In genomic region chr7:31134246-31135188, GRCh38 we compare ENCODE assay signal across 8 cellular contexts.
DNase-seq lines count a peak whose midpoint lies in the region; ATAC-seq and TF ChIP-seq lines count a peak whose summit lies in the region.

No MANE protein-coding gene starts in this region.

- no peak overlapping the region for H3K9ac ChIP-seq in GM23248

- no peak overlapping the region for H3K4me3 ChIP-seq in GM23248
- no peak overlapping the region for H3K4me3 ChIP-seq in psoas muscle

- H3K27me3 ChIP-seq in GM23248 (replicated peaks; ENCODE audit: insufficient read depth) (peaks cover 7% of the 10 kb centered on the region), psoas muscle (ENCODE audit: insufficient read depth in 3 of 3, low read length in 2 of 3) (no peaks in the 10 kb centered on the region)

- H3K27ac ChIP-seq in GM23248, result no peak overlapping the region
- no peak overlapping the region for H3K27ac ChIP-seq in psoas muscle

- H3K4me2 ChIP-seq in GM23248 (ENCODE audit: unreplicated experiment), result no peak overlapping the region

- DNase-seq in GF-D8 (lab: John Stamatoyannopoulos, UW) (peak; percentile 19), GM23248 (peak; percentile 81), Kasumi-1 (lab: John Stamatoyannopoulos, UW) (peak; percentile 79 to 94), RKO (ENCODE audit: low spot score) (peak; percentile 80), left cardiac atrium (peak; percentile 77), psoas muscle (peak; percentile 53 to 71)
- DNase-seq in activated naive CD4-positive, alpha-beta T cell treated with anti-CD3 and anti-CD28 coated beads, Interleukin-2, amount 50 U/mL, for 16 hours, result peak; percentile 37

- no peaks in the 10 kb centered on the region for H3K36me3 ChIP-seq in GM23248 (ENCODE audit: low read depth)
- H3K36me3 ChIP-seq in psoas muscle (ENCODE audit: insufficient read depth in 1 of 2, low read depth in 1 of 2), result no peaks in the 10 kb centered on the region

- H3F3A ChIP-seq in GM23248 (ENCODE audit: insufficient read depth), result no peaks in the 10 kb centered on the region

- peak; percentile 95 to 98 for ATAC-seq in left cardiac atrium
- peak; percentile 49 to 89 (median 76) for ATAC-seq in psoas muscle
- ATAC-seq in HG03025 (IDR thresholded peaks at IDR 0.05; ENCODE audit: low FRiP score, unreplicated experiment), result no peak

- in situ Hi-C loops in GM23248 (cut with MboI), result loop anchor here (10.0 to 25.0 kb wide), 2 partner anchors 600 to 1078 kb away; no protein-coding TSS in a partner anchor

- H3K79me2 ChIP-seq in GM23248 (ENCODE audit: insufficient read depth), result no peaks in the 10 kb centered on the region

- H3K9me2 ChIP-seq in GM23248 (ENCODE audit: insufficient read depth), result no peaks in the 10 kb centered on the region

- H4K20me1 ChIP-seq in GM23248 (ENCODE audit: insufficient read depth), result no peaks in the 10 kb centered on the region

- intact Hi-C loops in left cardiac atrium (cut with DNase I) (loop anchor here (2.0 to 10.0 kb wide), 3 partner anchors 500 to 602 kb away; no protein-coding TSS in a partner anchor), psoas muscle (cut with DNase I) (loop anchor here (5.0 to 10.0 kb wide), 4 partner anchors 498 to 603 kb away; no protein-coding TSS in a partner anchor)

- H3K9me3 ChIP-seq in GM23248 (ENCODE audit: low read depth) (no peaks in the 10 kb centered on the region), psoas muscle (no peaks in the 10 kb centered on the region)

- H3K4me1 ChIP-seq in GM23248 (ENCODE audit: insufficient read depth) (no peaks in the 10 kb centered on the region), psoas muscle (no peaks in the 10 kb centered on the region)

- H2AFZ ChIP-seq in GM23248, result peak overlapping the region; percentile 20; the same call in 1 of the 2 replicates

- WGBS in GM23248 (ENCODE audit: low coverage in 1 of 2, low lambda C conversion rate in 2 of 2, missing lambda C conversion rate in 2 of 2), 2 experiments, result 41 to 47% methylated on average over 30 to 31 of the region's 31 CpGs
- 48 to 50% (median 50%) methylated on average over 31 of the region's 31 CpGs for WGBS in psoas muscle, 3 donors

- peak; percentile 61 for TF ChIP-seq CTCF in psoas muscle (IDR thresholded peaks at IDR 0.05)

Comparison
In these comparisons a context has a peak if more than half of its experiments do, and no peak if none do; other contexts are left out.
1. DNase-seq: peak in every context shown above with its lines; median percentile 86 in Kasumi-1; 81 in GM23248; 80 in RKO; 77 in left cardiac atrium; 62 in psoas muscle; 37 in activated naive CD4-positive, alpha-beta T cell treated with anti-CD3 and anti-CD28 coated beads, Interleukin-2, amount 50 U/mL, for 16 hours; 19 in GF-D8.